12 cellular contexts compared by ENCODE assay signal in genomic region chr1:6582370-6582769, GRCh38. TPM values are rescaled to one million over a fixed set of nuclear protein-coding genes. Genes with fewer than 3 reads are reported as not detected.
A peak's percentile ranks its signal among the peaks of the same experiment; 100 is the strongest.
DNase-seq lines count a peak whose midpoint lies in the region; ATAC-seq, FAIRE-seq and TF ChIP-seq lines count a peak whose summit lies in the region.
"Had no signal": no experiment of that assay in that cellular context is flagged by ENCODE, and none has a peak within 500 bp of the region (broad histone marks: within the 10 kb centered on the region; RNA-seq: fewer than 3 reads in every experiment).

No MANE protein-coding gene starts in this region.

- TF ChIP-seq CTCF in HEK293 (tag by site-specific recombination; IDR thresholded peaks at IDR 0.05) = no peak

- H3K27ac ChIP-seq in BLaER1 = peak overlapping the region; percentile 89
- no peak overlapping the region for H3K27ac ChIP-seq in HEK293 (ENCODE audit: extremely low read depth, low read depth, low read length)

- no peak for TF ChIP-seq POLR2A in GM12892 (IDR thresholded peaks at IDR 0.05; ENCODE audit: low read depth, low read length)

- FAIRE-seq in GM12892 (lab: Jason Lieb, UNC) = no peak

- H3K4me3 ChIP-seq in BLaER1 (peak overlapping the region; percentile 92), HEK293 (ENCODE audit: low read depth, low read length) (no peak overlapping the region), mucosa of stomach (ENCODE audit: low read length) (peak overlapping the region; percentile 27)

- peak overlapping the region; percentile 97 for H3K4me2 ChIP-seq in BLaER1

- DNase-seq in activated naive CD8-positive, alpha-beta T cell treated with anti-CD3 and anti-CD28 coated beads for 36 hours = no peak
- DNase-seq in NCI-H2029 treated with DMSO at 0.1 percent for 48 hours (lab: John Stamatoyannopoulos, UW) (no peak), GM12892 (ENCODE audit: insufficient read length) (no peak)
- DNase-seq: NCI-H524, T1000 had no signal

- peaks cover 60% of the 10 kb centered on the region for H4K20me1 ChIP-seq in BLaER1

- POLR2A ChIA-PET in HEK293 (lab: Yijun Ruan, JAX) = no interaction called here

- H3K9me3 ChIP-seq in BLaER1 = no peaks in the 10 kb centered on the region
- no peaks in the 10 kb centered on the region for H3K9me3 ChIP-seq in HEK293 (ENCODE audit: control insufficient read depth, insufficient read depth, low read depth, low read length)
- H3K9me3 ChIP-seq in mucosa of stomach (ENCODE audit: control insufficient read depth, low read length) = no peaks in the 10 kb centered on the region

- CTCF ChIA-PET in HEK293 (lab: Yijun Ruan, JAX) = interaction anchor here (0.6 to 1.2 kb wide), 3 partner anchors 14 to 122 kb away, joined by 3 to 6 read pairs (median 5); partner anchors contain the start of genes NOL9 and TAS1R1

- no peaks in the 10 kb centered on the region for H3K27me3 Mint-ChIP-seq in activated naive CD8-positive, alpha-beta T cell treated with anti-CD3 and anti-CD28 coated beads for 36 hours

- H3K4me1 ChIP-seq in BLaER1 (peaks cover 77% of the 10 kb centered on the region), HEK293 (ENCODE audit: control insufficient read depth, insufficient read depth, low read length) (peaks cover 9% of the 10 kb centered on the region), mucosa of stomach (ENCODE audit: control insufficient read depth, insufficient read depth, low read length) (peaks cover 37% of the 10 kb centered on the region)

- peaks cover 35% of the 10 kb centered on the region for H3K4me1 Mint-ChIP-seq in activated naive CD8-positive, alpha-beta T cell treated with anti-CD3 and anti-CD28 coated beads for 36 hours

- peak overlapping the region; percentile 7 for H3K27ac Mint-ChIP-seq in activated naive CD8-positive, alpha-beta T cell treated with anti-CD3 and anti-CD28 coated beads for 36 hours

- H3K9ac ChIP-seq in BLaER1 (peak overlapping the region; percentile 89; the same call in 1 of the 2 replicates), mucosa of stomach (ENCODE audit: low read length) (peak overlapping the region; percentile 46)

- H3K36me3 Mint-ChIP-seq in activated naive CD8-positive, alpha-beta T cell treated with anti-CD3 and anti-CD28 coated beads for 36 hours = peaks cover 4% of the 10 kb centered on the region

- H3K27me3 ChIP-seq in BLaER1 (no peaks in the 10 kb centered on the region), mucosa of stomach (ENCODE audit: control insufficient read depth, insufficient read depth, low read length) (no peaks in the 10 kb centered on the region)

- peaks cover 19% of the 10 kb centered on the region; the same call in 1 of the 2 replicates for H3K36me3 ChIP-seq in BLaER1
- peaks cover 0 to 49% of the 10 kb centered on the region in 2 experiments; a peak in 1 of 3 replicates for H3K36me3 ChIP-seq in HEK293 (ENCODE audit: control insufficient read depth in 2 of 2, insufficient read depth in 1 of 2, low read length in 2 of 2)
- H3K36me3 ChIP-seq in mucosa of stomach (ENCODE audit: control insufficient read depth, insufficient read depth, low read length) = peaks cover 4% of the 10 kb centered on the region

- peak overlapping the region; percentile 4 for H3K4me3 Mint-ChIP-seq in activated naive CD8-positive, alpha-beta T cell treated with anti-CD3 and anti-CD28 coated beads for 36 hours

- no peaks in the 10 kb centered on the region for H3K9me3 Mint-ChIP-seq in activated naive CD8-positive, alpha-beta T cell treated with anti-CD3 and anti-CD28 coated beads for 36 hours

- ATAC-seq in GM21737 (IDR thresholded peaks at IDR 0.05; ENCODE audit: unreplicated experiment) (no peak), HG02610 (IDR thresholded peaks at IDR 0.05; ENCODE audit: unreplicated experiment) (no peak)

TF ChIP-seq in HEK293, 187 proteins besides CTCF, POLR2A, EP300 and RAD21:
- TF ChIP-seq ZNF530 (tag by site-specific recombination; IDR thresholded peaks at IDR 0.05; ENCODE audit: low read depth) (no peak), ZNF473 (tag by site-specific recombination; IDR thresholded peaks at IDR 0.05) (no peak), SCRT2 (tag by site-specific recombination; IDR thresholded peaks at IDR 0.05) (peak; percentile 83), ZNF626 (tag by site-specific recombination; IDR thresholded peaks at IDR 0.05) (no peak), ZNF311 (tag by site-specific recombination; IDR thresholded peaks at IDR 0.05; ENCODE audit: borderline replicate concordance) (no peak), SCRT1 (tag by site-specific recombination; IDR thresholded peaks at IDR 0.05; ENCODE audit: borderline replicate concordance) (peak; percentile 79), ZSCAN4 (tag by site-specific recombination; IDR thresholded peaks at IDR 0.05) (no peak), ZNF701 (tag by site-specific recombination; IDR thresholded peaks at IDR 0.05) (no peak), ZNF580 (tag by site-specific recombination; IDR thresholded peaks at IDR 0.05) (no peak), ZNF777 (tag by site-specific recombination; IDR thresholded peaks at IDR 0.05; ENCODE audit: borderline replicate concordance) (no peak), ZBTB20 (tag by site-specific recombination; IDR thresholded peaks at IDR 0.05) (no peak), ZNF768 (tag by site-specific recombination; IDR thresholded peaks at IDR 0.05) (no peak), GLI4 (tag by site-specific recombination; IDR thresholded peaks at IDR 0.05) (no peak)

RNA-seq across cellular contexts. Expression of gene ZBTB48, which starts 2.6 kb away (rescaled TPM):
- total RNA-seq in activated naive CD8-positive, alpha-beta T cell treated with anti-CD3 and anti-CD28 coated beads for 36 hours = 10 to 100 TPM; 22.1 to 26.4 TPM
- 13.4 TPM for polyA plus RNA-seq in GM12892 (2012; ENCODE audit: missing spikeins)

RNA-seq across cellular contexts. Expression of gene KLHL21, which starts 20.3 kb away (rescaled TPM):
- 10 to 100 TPM; 31.2 TPM for total RNA-seq in activated naive CD8-positive, alpha-beta T cell treated with anti-CD3 and anti-CD28 coated beads for 36 hours
- polyA plus RNA-seq in GM12892 (2012; ENCODE audit: missing spikeins) = 3.8 TPM

RNA-seq across cellular contexts. Expression of gene TAS1R1, which starts 27.3 kb away (rescaled TPM):
- not detected for total RNA-seq in activated naive CD8-positive, alpha-beta T cell treated with anti-CD3 and anti-CD28 coated beads for 36 hours
- polyA plus RNA-seq in GM12892 (2012; ENCODE audit: missing spikeins) = 0.28 TPM
- total RNA-seq: lung microvascular endothelial cell, temporal lobe had no signal

RNA-seq across cellular contexts. Expression of gene NOL9, which starts 28.1 kb away (rescaled TPM):
- 10 to 100 TPM; 54.1 to 55.1 TPM for total RNA-seq in activated naive CD8-positive, alpha-beta T cell treated with anti-CD3 and anti-CD28 coated beads for 36 hours
- 13.4 TPM for polyA plus RNA-seq in GM12892 (2012; ENCODE audit: missing spikeins)

RNA-seq across cellular contexts. Expression of gene PHF13, which starts 31.2 kb away (rescaled TPM):
- 10 to 100 TPM; 10.9 to 11.7 TPM for total RNA-seq in activated naive CD8-positive, alpha-beta T cell treated with anti-CD3 and anti-CD28 coated beads for 36 hours
- polyA plus RNA-seq in GM12892 (2012; ENCODE audit: missing spikeins) = 10.0 TPM
